In genomic region chr1:34681481-34682451, GRCh38 we compare ENCODE assay signal across 8 cellular contexts.
A peak's percentile ranks its signal among the peaks of the same experiment; 100 is the strongest.
DNase-seq lines count a peak whose midpoint lies in the region; TF ChIP-seq lines count a peak whose summit lies in the region.

No MANE protein-coding gene starts in this region.

- H3K4me3 ChIP-seq in HEK293 (ENCODE audit: low read depth, low read length) (no peak overlapping the region), adipocyte (ENCODE audit: low read length) (no peak overlapping the region)

- H3K27me3 Mint-ChIP-seq in Calu3 (ENCODE audit: unreplicated experiment) (peaks cover 22% of the 10 kb centered on the region), immature natural killer cell (ENCODE audit: low read depth in 3 of 3) (peaks cover 0 to 15% (median 1%) of the 10 kb centered on the region in 3 donors)

- CTCF ChIA-PET in Calu3 (lab: Charles Lee), result no interaction called here
- CTCF ChIA-PET in HEK293 (lab: Yijun Ruan, JAX), result interaction anchor here (0.5 to 1.5 kb wide), 15 partner anchors 9 to 1677 kb away, joined by 3 to 11 read pairs (median 3); no protein-coding TSS in a partner anchor

- no peaks in the 10 kb centered on the region for H3K9me3 ChIP-seq in HEK293 (ENCODE audit: control insufficient read depth, insufficient read depth, low read depth, low read length)
- no peaks in the 10 kb centered on the region for H3K9me3 ChIP-seq in adipocyte (ENCODE audit: control insufficient read depth, low read length)

- H3K36me3 ChIP-seq in HEK293 (ENCODE audit: control insufficient read depth in 2 of 2, insufficient read depth in 1 of 2, low read length in 2 of 2) (no peaks in the 10 kb centered on the region), adipocyte (ENCODE audit: control insufficient read depth, insufficient read depth, low read length, severe bottlenecking) (no peaks in the 10 kb centered on the region)

- peaks cover 57% of the 10 kb centered on the region for H3K27me3 ChIP-seq in adipocyte (replicated peaks; ENCODE audit: control insufficient read depth, insufficient read depth, low read length)

- BruUV-seq in Calu3 (replicated peaks; lab: Mats Ljungman, UMichigan), result no TSS peak

- H3K9me3 Mint-ChIP-seq in Calu3 (ENCODE audit: low read depth, unreplicated experiment), result peaks cover 5% of the 10 kb centered on the region
- peaks cover 0 to 2% (median 0%) of the 10 kb centered on the region in 6 donors for H3K9me3 Mint-ChIP-seq in immature natural killer cell

- H3K36me3 Mint-ChIP-seq in Calu3 (ENCODE audit: insufficient read depth, unreplicated experiment), result no peaks in the 10 kb centered on the region
- no peaks in the 10 kb centered on the region for H3K36me3 Mint-ChIP-seq in immature natural killer cell

- peak; percentile 77 for TF ChIP-seq CTCF in Calu3 (IDR thresholded peaks at IDR 0.05; ENCODE audit: unreplicated experiment)
- TF ChIP-seq CTCF in HEK293 (tag by site-specific recombination; IDR thresholded peaks at IDR 0.05), result peak; percentile 31; the same call in 1 of the 2 replicates

- H3K27ac ChIP-seq in HEK293 (ENCODE audit: extremely low read depth, low read depth, low read length), result no peak overlapping the region

- H3K27ac Mint-ChIP-seq in Calu3 (ENCODE audit: unreplicated experiment) (no peak overlapping the region), immature natural killer cell (no peak overlapping the region)

- intact Hi-C loops in Calu3 (cut with micrococcal nuclease; ENCODE audit: unreplicated experiment) (loop anchor here (5.0 kb wide), 1 partner anchor 61 kb away; no protein-coding TSS in a partner anchor), posterior vena cava (cut with DNase I) (no loop called here)

- H3K4me1 ChIP-seq in HEK293 (ENCODE audit: control insufficient read depth, insufficient read depth, low read length) (no peaks in the 10 kb centered on the region; the same call in 1 of the 2 replicates), adipocyte (ENCODE audit: control insufficient read depth, insufficient read depth, low read length) (no peaks in the 10 kb centered on the region)

- H3K4me3 Mint-ChIP-seq in Calu3 (ENCODE audit: low read depth, unreplicated experiment) (no peak overlapping the region), immature natural killer cell (no peak overlapping the region)

- DNase-seq in Calu3, result peak; percentile 80
- DNase-seq in OCI-M1 (lab: John Stamatoyannopoulos, UW), result peak; percentile 71
- DNase-seq in adipocyte (ENCODE audit: low read depth), result peak; percentile 62
- DNase-seq in iPS-NIHi11 (ENCODE audit: low spot score), result peak; percentile 83
- DNase-seq in stimulated activated CD4-positive, alpha-beta T cell treated with anti-CD3 and anti-CD28 coated beads, Interleukin-1b, Interleukin-23, amount 100 ng/mL, for 24 hours (ENCODE audit: low read depth in 4 of 4, low spot score in 1 of 4), result peak; percentile 2 to 31 (median 22)
- no peak for DNase-seq in immature natural killer cell
- DNase-seq in posterior vena cava (ENCODE audit: low spot score), result no peak

- peaks cover 13% of the 10 kb centered on the region for H3K4me1 Mint-ChIP-seq in Calu3 (ENCODE audit: low read depth, unreplicated experiment)
- H3K4me1 Mint-ChIP-seq in immature natural killer cell, result no peaks in the 10 kb centered on the region

- H3K9ac ChIP-seq in adipocyte (ENCODE audit: low read length), result no peak overlapping the region

- POLR2A ChIA-PET in HEK293 (lab: Yijun Ruan, JAX), result no interaction called here

TF ChIP-seq in HEK293, 187 proteins besides CTCF, POLR2A, EP300 and RAD21:
- no peak for TF ChIP-seq ZNF610 (tag by site-specific recombination; IDR thresholded peaks at IDR 0.05; ENCODE audit: borderline replicate concordance)
- no peak for TF ChIP-seq ZNF791 (tag by site-specific recombination; IDR thresholded peaks at IDR 0.05)
- TF ChIP-seq ZNF654 (tag by site-specific recombination; IDR thresholded peaks at IDR 0.05; ENCODE audit: low read depth), result peak; percentile 67
- TF ChIP-seq YY2 (tag by site-specific recombination; IDR thresholded peaks at IDR 0.05), result no peak
- no peak for TF ChIP-seq ZNF843 (tag by site-specific recombination; IDR thresholded peaks at IDR 0.05)
- peak; percentile 97 for TF ChIP-seq ZNF785 (tag by site-specific recombination; IDR thresholded peaks at IDR 0.05)
- TF ChIP-seq PRDM6 (tag by site-specific recombination; IDR thresholded peaks at IDR 0.05), result no peak
- no peak for TF ChIP-seq ZNF639 (tag by site-specific recombination; IDR thresholded peaks at IDR 0.05)
- no peak for TF ChIP-seq KLF17 (tag by site-specific recombination; IDR thresholded peaks at IDR 0.05)
- TF ChIP-seq YY1 (tag by site-specific recombination; IDR thresholded peaks at IDR 0.05), result no peak
- TF ChIP-seq ZNF544 (tag by site-specific recombination; IDR thresholded peaks at IDR 0.05), result no peak
- TF ChIP-seq ZNF394 (tag by site-specific recombination; IDR thresholded peaks at IDR 0.05; ENCODE audit: borderline replicate concordance), result no peak

Comparison
In these comparisons a context has a peak if more than half of its experiments do, and no peak if none do; other contexts are left out.
1. DNase-seq: peak in Calu3 (single experiment), OCI-M1 (single experiment), adipocyte (single experiment), iPS-NIHi11 (single experiment) and stimulated activated CD4-positive, alpha-beta T cell treated with anti-CD3 and anti-CD28 coated beads, Interleukin-1b, Interleukin-23, amount 100 ng/mL, for 24 hours (4 of 4); none in immature natural killer cell (0 of 3) and posterior vena cava (single experiment).